In the genomic region with DNA sequence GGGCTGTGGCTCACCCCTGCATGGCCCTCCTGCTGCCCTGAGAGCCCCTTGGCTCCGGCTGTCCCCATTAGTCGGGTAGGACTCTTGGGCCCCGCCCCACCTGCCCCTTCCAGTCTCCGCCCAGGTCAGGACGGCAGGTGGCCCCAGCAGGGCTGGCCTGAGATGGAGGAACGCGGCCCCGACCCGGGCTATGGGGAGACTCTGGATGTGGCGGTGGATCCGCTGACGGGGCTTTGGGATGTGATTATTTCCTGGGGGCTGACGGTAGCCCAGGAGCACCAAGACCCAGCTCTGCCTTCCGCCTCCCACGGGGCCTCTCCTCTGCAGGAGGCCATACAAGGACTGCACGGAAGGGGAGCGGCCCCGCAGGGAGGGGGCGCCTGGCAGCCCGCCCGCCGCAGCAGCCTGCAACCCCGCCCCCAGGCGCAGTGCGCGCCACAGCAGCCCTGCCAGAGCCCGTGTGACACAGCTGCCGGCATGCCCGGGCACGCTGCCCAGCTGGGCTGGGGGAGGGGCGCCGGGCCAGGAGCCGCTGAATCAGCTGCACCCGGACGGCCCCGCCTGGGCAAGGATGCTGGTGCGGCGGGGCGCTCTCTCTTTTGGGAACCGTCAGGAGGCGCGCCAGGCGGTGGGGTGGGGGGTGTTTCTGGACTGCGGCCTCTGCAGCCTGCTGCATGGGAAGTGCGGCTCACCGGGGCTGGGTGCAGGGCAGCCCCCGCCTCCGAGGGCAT, we compare ENCODE assay signal across 7 cellular contexts. TPM values are rescaled to one million over a fixed set of nuclear protein-coding genes. Genes with fewer than 3 reads are reported as not detected.
DNase-seq lines count a peak whose midpoint lies in the region; ATAC-seq, FAIRE-seq and TF ChIP-seq lines count a peak whose summit lies in the region.

No MANE protein-coding gene starts in this region.

- TF ChIP-seq EP300 in sigmoid colon (IDR thresholded peaks at IDR 0.05) = peak in 2 of 4 donors; percentile 64 to 80

- DNase-seq in GM18507 (ENCODE audit: extremely low spot score, insufficient read length, low read depth) (peak; percentile 73), NCI-H187 treated with DMSO at 0.1 percent for 48 hours (lab: John Stamatoyannopoulos, UW) (peak; percentile 43), T-helper 9 cell (peak; percentile 85), astrocyte of the cerebellum (ENCODE audit: low read depth) (peak; percentile 44), hippocampal formation (lab: John Stamatoyannopoulos, UW) (peak; percentile 81 to 93), sigmoid colon (peak; percentile 97)

- peak; percentile 91 for FAIRE-seq in GM18507 (lab: Jason Lieb, UNC)

- ATAC-seq in HG02970 (IDR thresholded peaks at IDR 0.05; ENCODE audit: low FRiP score, unreplicated experiment) = peak; percentile 72

- intact Hi-C loops in sigmoid colon (cut with DNase I) = loop anchor here (2.0 to 10.0 kb wide), 2 partner anchors 21 to 115 kb away; no protein-coding TSS in a partner anchor

- H3K27ac ChIP-seq in sigmoid colon = peak overlapping the region; percentile 85 to 91 (median 86)

- 1% methylated on average over 48 of the region's 48 CpGs for WGBS in sigmoid colon, 2 donors

- H3K9me3 ChIP-seq in sigmoid colon = no peaks in the 10 kb centered on the region

- TF ChIP-seq CTCF in astrocyte of the cerebellum (IDR thresholded peaks at IDR 0.05; ENCODE audit: low read depth, low read length, missing control alignments) (peak; percentile 3), sigmoid colon (IDR thresholded peaks at IDR 0.05) (peak in 1 of 4 experiments; percentile 6)

- TF ChIP-seq POLR2A in sigmoid colon (IDR thresholded peaks at IDR 0.05) = no peak

- H3K36me3 ChIP-seq in sigmoid colon = peaks cover 0 to 14% (median under 1%) of the 10 kb centered on the region in 4 donors

- H3K27me3 ChIP-seq in sigmoid colon = no peaks in the 10 kb centered on the region

- H3K4me3 ChIP-seq in astrocyte of the cerebellum (ENCODE audit: low read depth, low read length) = no peak overlapping the region
- peak overlapping the region; percentile 1 to 47 (median 40) for H3K4me3 ChIP-seq in sigmoid colon

- in situ Hi-C loops in astrocyte of the cerebellum (cut with HindIII; ENCODE audit: low sequenced_read_pairs) = loop anchor here (5.0 kb wide), 1 partner anchor 72 kb away; no protein-coding TSS in a partner anchor

- peaks cover 0 to 50% (median 43%) of the 10 kb centered on the region in 4 donors for H3K4me1 ChIP-seq in sigmoid colon

RNA-seq across cellular contexts. Expression of gene TMEM250, which starts 9.2 kb away (rescaled TPM):
- 10 to 100 TPM; 23.7 to 35.6 (median 30.2) TPM for total RNA-seq in sigmoid colon
- 10 to 100 TPM; 25.4 to 48.4 (median 27.6) TPM for polyA plus RNA-seq in sigmoid colon

RNA-seq across cellular contexts. Expression of gene NACC2, which starts 14.4 kb away (rescaled TPM):
- total RNA-seq in sigmoid colon = 10 to 100 TPM; 41.6 to 80.0 (median 65.4) TPM
- polyA plus RNA-seq in sigmoid colon = 10 to 100 TPM in 1 of 3 donors, 1 to 10 TPM in 2; 3.6 to 14.3 (median 5.1) TPM

Comparison
In these comparisons a context has a peak if more than half of its experiments do, and no peak if none do; other contexts are left out.
1. DNase-seq: peak in every context shown above with its lines; median percentile 97 in sigmoid colon; 87 in hippocampal formation; 85 in T-helper 9 cell; 73 in GM18507; 44 in astrocyte of the cerebellum; 43 in NCI-H187 treated with DMSO at 0.1 percent for 48 hours.